In genomic region chrX:57379296-57379695, GRCh38 we compare ENCODE assay signal across 27 cellular contexts.
DNase-seq lines count a peak whose midpoint lies in the region; ATAC-seq, FAIRE-seq and TF ChIP-seq lines count a peak whose summit lies in the region.
"Had no signal": no experiment of that assay in that cellular context is flagged by ENCODE, and none has a peak within 500 bp of the region (broad histone marks: within the 10 kb centered on the region; RNA-seq: fewer than 3 reads in every experiment).

No MANE protein-coding gene starts in this region.

- no peak overlapping the region for H3K4me3 Mint-ChIP-seq in activated CD4-positive, alpha-beta T cell treated with anti-CD3 and anti-CD28 coated beads for 36 hours
- H3K4me3 Mint-ChIP-seq in activated naive CD4-positive, alpha-beta T cell treated with anti-CD3 and anti-CD28 coated beads, Interleukin-2, amount 10 ng/mL, durations not matched to agents 7 days and 5 days = no peak overlapping the region
- H3K4me3 Mint-ChIP-seq in activated CD4-positive, alpha-beta memory T cell treated with anti-CD3 and anti-CD28 coated beads for 36 hours = peak overlapping the region; percentile 28
- H3K4me3 Mint-ChIP-seq: B cell; CD8-positive, alpha-beta memory T cell; IgD-negative memory B cell had no signal

- H3K27ac ChIP-seq in pancreas = no peak overlapping the region
- H3K27ac ChIP-seq: 22Rv1, C4-2B, HL-60, KMS-11, PC-9 had no signal

- DNase-seq in activated CD4-positive, alpha-beta T cell treated with anti-CD3 and anti-CD28 coated beads for 36 hours = peak; percentile 7
- DNase-seq in activated CD4-positive, alpha-beta T cell treated with anti-CD3 and anti-CD28 coated beads, Interleukin-2, amount 50 U/mL, for 1 hour = no peak
- peak; percentile 2 for DNase-seq in activated naive CD4-positive, alpha-beta T cell treated with Interleukin-2 at 50 U/mL for 16 hours
- no peak for DNase-seq in activated naive CD4-positive, alpha-beta T cell treated with anti-CD3 and anti-CD28 coated beads, Interleukin-2, amount 10 ng/mL, durations not matched to agents 7 days and 5 days
- peak; percentile 42 for DNase-seq in activated CD4-positive, alpha-beta memory T cell treated with anti-CD3 and anti-CD28 coated beads for 36 hours
- no peak for DNase-seq in pancreas
- DNase-seq in EL = no peak
- DNase-seq: CD8-positive, alpha-beta memory T cell; DMS79 treated with DMSO at 0.1 percent for 48 hours; HCEC 1CT; MM.1S; NCI-H2029; NCI-H446 treated with DMSO at 0.1 percent for 48 hours; NCI-H526; NCI-H82; NK-92 treated with Interleukin-12 subunit alpha and Interleukin-12 subunit beta, amount 100 ng/mL, for 24 hours; PC-9 had no signal

- H3K27me3 ChIP-seq in pancreas = peaks cover 0 to 5% (median 0%) of the 10 kb centered on the region in 4 donors

- POLR2A ChIA-PET in activated CD4-positive, alpha-beta T cell treated with anti-CD3 and anti-CD28 coated beads for 36 hours (lab: Charles Lee) = no interaction called here
- POLR2A ChIA-PET in activated CD4-positive, alpha-beta memory T cell treated with anti-CD3 and anti-CD28 coated beads for 36 hours (lab: Charles Lee) = no interaction called here

- no peaks in the 10 kb centered on the region for H3K36me3 ChIP-seq in pancreas

- WGBS in pancreas, 2 donors = 72 to 73% methylated on average over 4 of the region's 4 CpGs

- ATAC-seq in activated CD4-positive, alpha-beta T cell treated with anti-CD3 and anti-CD28 coated beads for 36 hours = peak; percentile 64
- ATAC-seq in pancreas = no peak
- no peak for ATAC-seq in HG02884 (IDR thresholded peaks at IDR 0.05; ENCODE audit: unreplicated experiment)
- ATAC-seq: Right ventricle myocardium inferior had no signal

- FAIRE-seq in pancreas (lab: Jason Lieb, UNC) = peak; percentile 29
- FAIRE-seq: GM12892, H1 had no signal

- no peak for TF ChIP-seq CTCF in pancreas (IDR thresholded peaks at IDR 0.05)

- peaks cover 6% of the 10 kb centered on the region for H3K9me3 Mint-ChIP-seq in activated CD4-positive, alpha-beta T cell treated with anti-CD3 and anti-CD28 coated beads for 36 hours (ENCODE audit: low read depth)
- H3K9me3 Mint-ChIP-seq in activated naive CD4-positive, alpha-beta T cell treated with anti-CD3 and anti-CD28 coated beads, Interleukin-2, amount 10 ng/mL, durations not matched to agents 7 days and 5 days = peaks cover 2% of the 10 kb centered on the region
- H3K9me3 Mint-ChIP-seq in activated CD4-positive, alpha-beta memory T cell treated with anti-CD3 and anti-CD28 coated beads for 36 hours = peaks cover 10% of the 10 kb centered on the region
- H3K9me3 Mint-ChIP-seq: IgD-negative memory B cell had no signal

- H3K4me3 ChIP-seq in pancreas = no peak overlapping the region
- H3K4me3 ChIP-seq: PC-9 had no signal

- no peaks in the 10 kb centered on the region for H3K27me3 Mint-ChIP-seq in activated CD4-positive, alpha-beta T cell treated with anti-CD3 and anti-CD28 coated beads for 36 hours
- H3K27me3 Mint-ChIP-seq in activated naive CD4-positive, alpha-beta T cell treated with anti-CD3 and anti-CD28 coated beads, Interleukin-2, amount 10 ng/mL, durations not matched to agents 7 days and 5 days = no peaks in the 10 kb centered on the region
- no peaks in the 10 kb centered on the region for H3K27me3 Mint-ChIP-seq in activated CD4-positive, alpha-beta memory T cell treated with anti-CD3 and anti-CD28 coated beads for 36 hours
- H3K27me3 Mint-ChIP-seq: B cell had no signal

- H3K9me3 ChIP-seq in pancreas = no peaks in the 10 kb centered on the region

- H3K27ac Mint-ChIP-seq in activated CD4-positive, alpha-beta T cell treated with anti-CD3 and anti-CD28 coated beads for 36 hours = peak overlapping the region; percentile 78
- no peak overlapping the region for H3K27ac Mint-ChIP-seq in activated naive CD4-positive, alpha-beta T cell treated with anti-CD3 and anti-CD28 coated beads, Interleukin-2, amount 10 ng/mL, durations not matched to agents 7 days and 5 days
- peak overlapping the region; percentile 81 for H3K27ac Mint-ChIP-seq in activated CD4-positive, alpha-beta memory T cell treated with anti-CD3 and anti-CD28 coated beads for 36 hours
- H3K27ac Mint-ChIP-seq: B cell; CD8-positive, alpha-beta memory T cell; IgD-negative memory B cell had no signal

- CTCF ChIA-PET in activated CD4-positive, alpha-beta T cell treated with anti-CD3 and anti-CD28 coated beads for 36 hours (lab: Charles Lee) = no interaction called here
- CTCF ChIA-PET in activated naive CD4-positive, alpha-beta T cell treated with anti-CD3 and anti-CD28 coated beads, Interleukin-2, amount 10 ng/mL, durations not matched to agents 7 days and 5 days (lab: Charles Lee) = no interaction called here
- CTCF ChIA-PET in activated CD4-positive, alpha-beta memory T cell treated with anti-CD3 and anti-CD28 coated beads for 36 hours (lab: Charles Lee) = no interaction called here

- intact Hi-C loops in activated CD4-positive, alpha-beta T cell treated with anti-CD3 and anti-CD28 coated beads for 36 hours (cut with DNase I, micrococcal nuclease) = loop anchor here in 1 of 2 experiments (5.0 to 10.0 kb wide), 2 partner anchors 56 to 152 kb away; no protein-coding TSS in a partner anchor
- intact Hi-C loops in activated CD4-positive, alpha-beta memory T cell treated with anti-CD3 and anti-CD28 coated beads for 36 hours (cut with micrococcal nuclease) = loop anchor here (5.0 kb wide), 1 partner anchor 213 kb away; the partner anchor contains the start of gene ZXDB
- intact Hi-C loops in pancreas (cut with DNase I) = no loop called here

- H3K4me1 Mint-ChIP-seq in activated CD4-positive, alpha-beta T cell treated with anti-CD3 and anti-CD28 coated beads for 36 hours = peaks cover 13% of the 10 kb centered on the region
- H3K4me1 Mint-ChIP-seq in activated naive CD4-positive, alpha-beta T cell treated with anti-CD3 and anti-CD28 coated beads, Interleukin-2, amount 10 ng/mL, durations not matched to agents 7 days and 5 days = no peaks in the 10 kb centered on the region
- peaks cover 17% of the 10 kb centered on the region for H3K4me1 Mint-ChIP-seq in activated CD4-positive, alpha-beta memory T cell treated with anti-CD3 and anti-CD28 coated beads for 36 hours (ENCODE audit: low read depth)
- H3K4me1 Mint-ChIP-seq: B cell, IgD-negative memory B cell had no signal

- no peaks in the 10 kb centered on the region for H3K4me1 ChIP-seq in pancreas

- peaks cover 32% of the 10 kb centered on the region for H3K36me3 Mint-ChIP-seq in activated CD4-positive, alpha-beta T cell treated with anti-CD3 and anti-CD28 coated beads for 36 hours (ENCODE audit: low read depth)
- peaks cover 6% of the 10 kb centered on the region for H3K36me3 Mint-ChIP-seq in activated naive CD4-positive, alpha-beta T cell treated with anti-CD3 and anti-CD28 coated beads, Interleukin-2, amount 10 ng/mL, durations not matched to agents 7 days and 5 days
- peaks cover 45% of the 10 kb centered on the region for H3K36me3 Mint-ChIP-seq in activated CD4-positive, alpha-beta memory T cell treated with anti-CD3 and anti-CD28 coated beads for 36 hours

Comparison
In these comparisons a context has a peak if more than half of its experiments do, and no peak if none do; other contexts are left out.
1. DNase-seq: peak in activated CD4-positive, alpha-beta T cell treated with anti-CD3 and anti-CD28 coated beads for 36 hours (single experiment), activated naive CD4-positive, alpha-beta T cell treated with Interleukin-2 at 50 U/mL for 16 hours (single experiment) and activated CD4-positive, alpha-beta memory T cell treated with anti-CD3 and anti-CD28 coated beads for 36 hours (single experiment); none in activated CD4-positive, alpha-beta T cell treated with anti-CD3 and anti-CD28 coated beads, Interleukin-2, amount 50 U/mL, for 1 hour (single experiment), activated naive CD4-positive, alpha-beta T cell treated with anti-CD3 and anti-CD28 coated beads, Interleukin-2, amount 10 ng/mL, durations not matched to agents 7 days and 5 days (single experiment), pancreas (0 of 6) and EL (single experiment).